8 cellular contexts compared by ENCODE assay signal in the genomic region with DNA sequence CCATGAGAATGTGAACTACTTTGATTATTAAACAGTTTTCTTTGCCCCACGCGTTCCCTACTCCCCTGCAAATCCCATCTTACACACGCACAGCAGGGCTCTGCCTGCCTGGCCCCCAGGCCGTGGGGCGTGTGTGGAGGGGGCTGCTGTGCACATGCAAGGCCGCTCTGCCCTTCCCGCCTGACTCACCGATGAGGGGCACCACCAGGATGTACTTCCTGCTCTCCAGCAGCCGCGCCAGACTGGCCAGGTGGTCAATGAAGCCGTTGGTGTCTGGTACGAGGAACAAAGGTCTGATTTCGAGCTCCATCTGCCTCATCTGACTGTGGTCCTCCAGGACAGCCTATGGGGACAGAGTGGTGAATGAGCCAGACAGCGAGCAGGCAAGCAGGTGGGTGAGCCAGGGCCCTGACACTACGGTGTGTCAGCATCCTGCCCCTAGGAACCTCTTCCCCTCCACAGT. TPM values are rescaled to one million over a fixed set of nuclear protein-coding genes. Genes with fewer than 3 reads are reported as not detected.
DNase-seq lines count a peak whose midpoint lies in the region; ATAC-seq and TF ChIP-seq lines count a peak whose summit lies in the region.

No MANE protein-coding gene starts in this region.

- no peak for TF ChIP-seq CTCF in osteoblast (IDR thresholded peaks at IDR 0.05; ENCODE audit: extremely low read depth, low read depth, low read length)

- peaks cover 70% of the 10 kb centered on the region for H3K4me1 ChIP-seq in osteoblast (ENCODE audit: insufficient read depth, low read length)

- no peaks in the 10 kb centered on the region for H3K79me2 ChIP-seq in osteoblast (ENCODE audit: insufficient read depth, low read length)

- no peak for ATAC-seq in GM21515 (IDR thresholded peaks at IDR 0.05; ENCODE audit: unreplicated experiment)
- ATAC-seq in GM21390 (IDR thresholded peaks at IDR 0.05; ENCODE audit: unreplicated experiment): no peak

- peak overlapping the region; percentile 97 for H3K27ac ChIP-seq in osteoblast (ENCODE audit: low read depth, low read length)

- peak; percentile 71 for DNase-seq in DMS 273 (lab: John Stamatoyannopoulos, UW; ENCODE audit: unreplicated experiment)
- DNase-seq in NCI-H526 (lab: John Stamatoyannopoulos, UW): peak; percentile 38 to 51
- peak; percentile 70 for DNase-seq in cerebellum (ENCODE audit: low spot score)
- DNase-seq in osteoblast (ENCODE audit: insufficient read length, low spot score, missing footprints): peak; percentile 63
- no peak for DNase-seq in NK-92 (lab: John Stamatoyannopoulos, UW; ENCODE audit: unreplicated experiment)
- no peak for DNase-seq in NCI-H2227 (lab: John Stamatoyannopoulos, UW; ENCODE audit: unreplicated experiment)

- no peak overlapping the region for H3K4me3 ChIP-seq in osteoblast (ENCODE audit: insufficient read depth, low read length)

- no peak overlapping the region for H2AFZ ChIP-seq in osteoblast (ENCODE audit: low read length)

- no peaks in the 10 kb centered on the region for H4K20me1 ChIP-seq in osteoblast (ENCODE audit: insufficient read depth, low read length)

- peaks cover 13% of the 10 kb centered on the region for H3K36me3 ChIP-seq in osteoblast (ENCODE audit: insufficient read depth, low read length)

- H3K9me3 ChIP-seq in osteoblast (ENCODE audit: low read depth, low read length): no peaks in the 10 kb centered on the region

- H3K27me3 ChIP-seq in osteoblast (ENCODE audit: insufficient read depth, low read length): no peaks in the 10 kb centered on the region

- H3K4me2 ChIP-seq in osteoblast (ENCODE audit: insufficient read depth, low read length): peak overlapping the region; percentile 3

RNA-seq across cellular contexts. Expression of gene HIC1, which starts 13.7 kb away (rescaled TPM):
- total RNA-seq in cerebellum (9.1 TPM), osteoblast (18.5 and 19.7 TPM in 2 replicates)

RNA-seq across cellular contexts. Expression of gene OVCA2, which starts 26.8 kb away (rescaled TPM):
- total RNA-seq in cerebellum: 9.4 TPM
- 59.0 and 61.3 TPM in 2 replicates for total RNA-seq in osteoblast

RNA-seq across cellular contexts. Expression of gene DPH1, which starts 38.7 kb away (rescaled TPM):
- 26.8 TPM for total RNA-seq in cerebellum
- total RNA-seq in osteoblast: 52.7 and 63.7 TPM in 2 replicates

RNA-seq across cellular contexts. Expression of gene RTN4RL1, which starts 43.5 kb away (rescaled TPM):
- 6.9 TPM for total RNA-seq in cerebellum
- total RNA-seq in osteoblast: 1.1 and 1.5 TPM in 2 replicates

Comparison
In these comparisons a context has a peak if more than half of its experiments do, and no peak if none do; other contexts are left out.
1. DNase-seq: peak in DMS 273 (single experiment), NCI-H526 (2 of 2), cerebellum (single experiment) and osteoblast (single experiment); none in NK-92 (single experiment) and NCI-H2227 (single experiment).